8 cellular contexts compared by ENCODE assay signal in the genomic region with DNA sequence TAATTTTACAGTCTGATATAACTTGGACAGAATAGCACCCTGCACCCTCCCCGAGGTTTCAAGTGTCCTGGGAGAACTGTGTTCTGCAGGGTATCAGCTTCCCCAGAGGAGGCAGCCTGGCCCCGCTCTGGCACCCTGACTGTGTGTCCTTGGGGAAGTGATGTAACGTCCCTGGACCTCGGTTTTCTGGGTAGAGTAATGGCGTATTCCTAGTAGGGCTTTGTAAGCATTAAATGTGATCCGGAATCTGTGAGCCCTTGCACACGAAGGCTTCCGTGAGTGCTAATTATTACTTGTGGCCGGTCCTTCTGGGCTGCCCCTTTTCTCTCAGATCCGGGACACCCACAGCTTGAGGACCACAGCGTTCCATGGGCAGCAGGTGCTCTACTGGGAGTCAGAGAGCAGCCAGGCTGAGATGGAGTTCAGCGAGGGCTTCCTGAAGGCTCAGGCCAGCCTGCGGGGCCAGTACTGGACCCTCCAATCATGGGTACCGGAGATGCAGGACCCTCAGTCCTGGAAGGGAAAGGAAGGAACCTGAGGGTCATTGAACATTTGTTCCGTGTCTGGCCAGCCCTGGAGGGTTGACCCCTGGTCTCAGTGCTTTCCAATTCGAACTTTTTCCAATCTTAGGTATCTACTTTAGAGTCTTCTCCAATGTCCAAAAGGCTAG. TPM values are rescaled to one million over a fixed set of nuclear protein-coding genes. Genes with fewer than 3 reads are reported as not detected.
DNase-seq lines count a peak whose midpoint lies in the region; ATAC-seq and TF ChIP-seq lines count a peak whose summit lies in the region.

No MANE protein-coding gene starts in this region.

- DNase-seq in HCT116 (ENCODE audit: low read depth, low spot score) (no peak), mesenchymal stem cell (no peak), dermis blood vessel endothelial cell (no peak)
- DNase-seq in activated CD8-positive, alpha-beta T cell treated with anti-CD3 and anti-CD28 coated beads, Interleukin-2, amount 10 ng/mL, durations not matched to agents 7 days and 5 days: no peak

- no peaks in the 10 kb centered on the region for H3K9me2 ChIP-seq in HCT116 (ENCODE audit: insufficient read depth)

- no peak for TF ChIP-seq CTCF in 22Rv1 (IDR thresholded peaks at IDR 0.05)
- TF ChIP-seq CTCF in HCT116 (IDR thresholded peaks at IDR 0.05 in 2 of 3, conservative IDR thresholded peaks at IDR 0.05 in 1 of 3; ENCODE audit: borderline replicate concordance in 1 of 3, insufficient read depth in 1 of 3, low read depth in 2 of 3, low read length in 2 of 3): no peak

- no peak for TF ChIP-seq POLR2A in HCT116 (IDR thresholded peaks at IDR 0.05; ENCODE audit: borderline replicate concordance, extremely low read depth, insufficient read depth, insufficient read length)

- H3K9me3 Mint-ChIP-seq in activated CD8-positive, alpha-beta T cell treated with anti-CD3 and anti-CD28 coated beads, Interleukin-2, amount 10 ng/mL, durations not matched to agents 7 days and 5 days (ENCODE audit: insufficient read depth): no peaks in the 10 kb centered on the region

- no peak overlapping the region for H2AK5ac ChIP-seq in mesenchymal stem cell (ENCODE audit: low read length, severe bottlenecking)

- no peak overlapping the region for H3K18ac ChIP-seq in mesenchymal stem cell (ENCODE audit: low read depth in 1 of 2, low read length in 2 of 2)

- peaks cover 12% of the 10 kb centered on the region for H3K27me3 Mint-ChIP-seq in activated CD8-positive, alpha-beta T cell treated with anti-CD3 and anti-CD28 coated beads, Interleukin-2, amount 10 ng/mL, durations not matched to agents 7 days and 5 days (ENCODE audit: low read depth)

- H2BK15ac ChIP-seq in mesenchymal stem cell (ENCODE audit: low read depth, poor library complexity, severe bottlenecking): no peak overlapping the region

- no peaks in the 10 kb centered on the region for H4K20me1 ChIP-seq in HCT116 (ENCODE audit: insufficient read depth)

- H3K4me3 Mint-ChIP-seq in activated CD8-positive, alpha-beta T cell treated with anti-CD3 and anti-CD28 coated beads, Interleukin-2, amount 10 ng/mL, durations not matched to agents 7 days and 5 days: peak overlapping the region; percentile 86

- POLR2A ChIA-PET in HCT116 (lab: Charles Lee): interaction anchor here (0.6 to 1.5 kb wide), 5 partner anchors 9 to 106 kb away, joined by 3 to 8 read pairs (median 4); partner anchors contain the start of gene ADAMTS13
- POLR2A ChIA-PET in activated CD8-positive, alpha-beta T cell treated with anti-CD3 and anti-CD28 coated beads, Interleukin-2, amount 10 ng/mL, durations not matched to agents 7 days and 5 days (lab: Charles Lee): interaction anchor here (1.2 to 1.4 kb wide), 2 partner anchors 14 to 20 kb away, joined by 3 to 5 read pairs; partner anchors contain the start of gene SLC2A6

- 89% methylated on average over 16 of the region's 16 CpGs for WGBS in mesenchymal stem cell

- peaks cover 16 to 17% of the 10 kb centered on the region in 2 experiments for H3K4me1 ChIP-seq in HCT116 (ENCODE audit: control insufficient read depth in 1 of 2, insufficient read depth in 2 of 2, low read length in 2 of 2)
- H3K4me1 ChIP-seq in mesenchymal stem cell (ENCODE audit: control insufficient read depth, insufficient read depth, low read depth, low read length): peaks cover 23% of the 10 kb centered on the region

- H3K23ac ChIP-seq in mesenchymal stem cell (ENCODE audit: low read length in 2 of 2): no peak overlapping the region

- ATAC-seq in HCT116 (no peak), GM21717 (IDR thresholded peaks at IDR 0.05; ENCODE audit: unreplicated experiment) (no peak), GM18498 (IDR thresholded peaks at IDR 0.05; ENCODE audit: unreplicated experiment) (no peak), GM18873 (IDR thresholded peaks at IDR 0.05; ENCODE audit: low FRiP score, unreplicated experiment) (no peak)
- no peak for ATAC-seq in activated CD8-positive, alpha-beta T cell treated with anti-CD3 and anti-CD28 coated beads, Interleukin-2, amount 10 ng/mL, durations not matched to agents 7 days and 5 days

- H3K27ac Mint-ChIP-seq in activated CD8-positive, alpha-beta T cell treated with anti-CD3 and anti-CD28 coated beads, Interleukin-2, amount 10 ng/mL, durations not matched to agents 7 days and 5 days: no peak overlapping the region

- peak overlapping the region; percentile 81 for H3K4me2 ChIP-seq in HCT116 (ENCODE audit: low read length)
- peak overlapping the region; percentile 66 for H3K4me2 ChIP-seq in mesenchymal stem cell (ENCODE audit: low read length, poor library complexity, severe bottlenecking)

- H3K79me2 ChIP-seq in HCT116 (ENCODE audit: insufficient read depth, low read length): no peaks in the 10 kb centered on the region

- no peak overlapping the region for H3K14ac ChIP-seq in mesenchymal stem cell (ENCODE audit: low read length in 2 of 2)

- no peak for TF ChIP-seq RAD21 in HCT116 (IDR thresholded peaks at IDR 0.05; ENCODE audit: low read depth)

- H2BK120ac ChIP-seq in mesenchymal stem cell (ENCODE audit: low read depth, low read length): no peak overlapping the region

- H4K91ac ChIP-seq in mesenchymal stem cell (ENCODE audit: low read length): no peak overlapping the region

- no peak overlapping the region for H2BK12ac ChIP-seq in mesenchymal stem cell (ENCODE audit: low read length in 2 of 2)

- no TSS peak for BruUV-seq in HCT116 (replicated peaks; lab: Mats Ljungman, UMichigan)

- H3K4me3 ChIP-seq in HCT116 (replicated peaks in 1 of 2; ENCODE audit: low read depth in 1 of 2, low read length in 2 of 2) (peak overlapping the region; percentile 15 to 64; a peak in 3 of 4 replicates), mesenchymal stem cell (ENCODE audit: insufficient read depth in 1 of 2, low read depth in 1 of 2, low read length in 2 of 2) (peak overlapping the region in 1 of 2 experiments; percentile 86)

- H2BK5ac ChIP-seq in mesenchymal stem cell (ENCODE audit: low read depth, low read length, poor library complexity, severe bottlenecking): no peak overlapping the region

- intact Hi-C loops in HCT116 (cut with micrococcal nuclease): no loop called here

- peak overlapping the region; percentile 18; the same call in 1 of the 2 replicates for H3K9ac ChIP-seq in HCT116 (ENCODE audit: low read length)
- H3K9ac ChIP-seq in mesenchymal stem cell (ENCODE audit: low read length): peak overlapping the region; percentile 54

- H3K27ac ChIP-seq in 22Rv1: peak overlapping the region; percentile 81
- H3K27ac ChIP-seq in HCT116 (ENCODE audit: low read depth, low read length): no peak overlapping the region
- H3K27ac ChIP-seq in mesenchymal stem cell (ENCODE audit: low read length, poor library complexity, severe bottlenecking): no peak overlapping the region

- H3K36me3 Mint-ChIP-seq in activated CD8-positive, alpha-beta T cell treated with anti-CD3 and anti-CD28 coated beads, Interleukin-2, amount 10 ng/mL, durations not matched to agents 7 days and 5 days (ENCODE audit: low read depth): no peaks in the 10 kb centered on the region

- CTCF ChIA-PET in HCT116 (lab: Charles Lee): interaction anchor here (0.7 to 1.2 kb wide), 7 partner anchors 9 to 437 kb away, joined by 3 to 10 read pairs (median 4); partner anchors contain the start of gene REXO4
- CTCF ChIA-PET in activated CD8-positive, alpha-beta T cell treated with anti-CD3 and anti-CD28 coated beads, Interleukin-2, amount 10 ng/mL, durations not matched to agents 7 days and 5 days (lab: Charles Lee): no interaction called here

- peaks cover 23% of the 10 kb centered on the region for H3K79me1 ChIP-seq in mesenchymal stem cell (replicated peaks; ENCODE audit: low read length, poor library complexity, severe bottlenecking)

- no peak overlapping the region for H4K8ac ChIP-seq in mesenchymal stem cell (ENCODE audit: low read length)

- H3K27me3 ChIP-seq in HCT116 (ENCODE audit: insufficient read depth, low read length): no peaks in the 10 kb centered on the region
- H3K27me3 ChIP-seq in mesenchymal stem cell (ENCODE audit: control insufficient read depth in 1 of 2, insufficient read depth in 1 of 2, low read length in 2 of 2): peaks cover 6 to 7% of the 10 kb centered on the region in 2 experiments

- no peaks in the 10 kb centered on the region for H3K9me3 ChIP-seq in HCT116 (ENCODE audit: control insufficient read depth in 1 of 2, insufficient read depth in 1 of 2, low read depth in 1 of 2, low read length in 2 of 2)
- no peaks in the 10 kb centered on the region for H3K9me3 ChIP-seq in mesenchymal stem cell (ENCODE audit: control insufficient read depth, low read length)

- H3K4me1 Mint-ChIP-seq in activated CD8-positive, alpha-beta T cell treated with anti-CD3 and anti-CD28 coated beads, Interleukin-2, amount 10 ng/mL, durations not matched to agents 7 days and 5 days (ENCODE audit: low read depth): peaks cover 14% of the 10 kb centered on the region

- H2AFZ ChIP-seq in HCT116 (ENCODE audit: low read depth, low read length, poor library complexity, severe bottlenecking) (peak overlapping the region; percentile 39), mesenchymal stem cell (ENCODE audit: low read depth, low read length) (peak overlapping the region; percentile 23)

- RAD21 ChIA-PET in HCT116 (lab: Charles Lee; ENCODE audit: low non-redundant PET in 1 of 2, low total read pairs in 2 of 2, uncharacterized antibody in 2 of 2, unreplicated experiment in 2 of 2): interaction anchor here in 1 of 2 experiments (1.2 kb wide), 1 partner anchor 28 kb away, joined by 5 read pairs; no protein-coding TSS in a partner anchor

- no peak overlapping the region for H3K4ac ChIP-seq in mesenchymal stem cell (ENCODE audit: low read depth in 1 of 2, low read length in 2 of 2)

- no peaks in the 10 kb centered on the region for H3K36me3 ChIP-seq in HCT116 (ENCODE audit: control insufficient read depth in 1 of 2, insufficient read depth in 2 of 2, low read length in 2 of 2)
- H3K36me3 ChIP-seq in mesenchymal stem cell (ENCODE audit: control insufficient read depth in 1 of 2, insufficient read depth in 2 of 2, low read depth in 1 of 2, low read length in 2 of 2): peaks cover 10 to 12% of the 10 kb centered on the region in 2 experiments

RNA-seq across cellular contexts. Expression of gene CACFD1, which starts 1.0 kb away (rescaled TPM):
- total RNA-seq in HCT116 (2021; ENCODE audit: unreplicated experiment) (6.9 TPM), dermis blood vessel endothelial cell (12.8 and 21.4 TPM in 2 replicates)
- 6.7 and 7.8 TPM in 2 replicates for polyA plus RNA-seq in HCT116 (2012)
- total RNA-seq in activated CD8-positive, alpha-beta T cell treated with anti-CD3 and anti-CD28 coated beads, Interleukin-2, amount 10 ng/mL, durations not matched to agents 7 days and 5 days: 1 to 10 TPM; 1.3 to 2.4 TPM
- 6.9 TPM for polyA plus RNA-seq in mesenchymal stem cell (2013, experiment 1 of 2)
- polyA plus RNA-seq in mesenchymal stem cell (2013, experiment 2 of 2): 6.9 TPM

RNA-seq across cellular contexts. Expression of gene SLC2A6, which starts 20.1 kb away (rescaled TPM):
- total RNA-seq in HCT116 (2021; ENCODE audit: unreplicated experiment) (10.7 TPM), dermis blood vessel endothelial cell (32.0 and 42.1 TPM in 2 replicates)
- 4.8 and 5.0 TPM in 2 replicates for polyA plus RNA-seq in HCT116 (2012)
- 10 to 100 TPM; 14.1 to 17.0 TPM for total RNA-seq in activated CD8-positive, alpha-beta T cell treated with anti-CD3 and anti-CD28 coated beads, Interleukin-2, amount 10 ng/mL, durations not matched to agents 7 days and 5 days
- 29.4 TPM for polyA plus RNA-seq in mesenchymal stem cell (2013, experiment 1 of 2)
- polyA plus RNA-seq in mesenchymal stem cell (2013, experiment 2 of 2): 28.2 TPM

RNA-seq across cellular contexts. Expression of gene ADAMTS13, which starts 36.6 kb away (rescaled TPM):
- total RNA-seq in HCT116 (2021; ENCODE audit: unreplicated experiment): 9.2 TPM
- 9.7 and 11.4 TPM in 2 replicates for polyA plus RNA-seq in HCT116 (2012)
- 1 to 10 TPM; 1.4 to 2.5 TPM for total RNA-seq in activated CD8-positive, alpha-beta T cell treated with anti-CD3 and anti-CD28 coated beads, Interleukin-2, amount 10 ng/mL, durations not matched to agents 7 days and 5 days
- polyA plus RNA-seq in mesenchymal stem cell (2013, experiment 1 of 2): 4.5 TPM
- polyA plus RNA-seq in mesenchymal stem cell (2013, experiment 2 of 2): 3.9 TPM
- total RNA-seq in dermis blood vessel endothelial cell: 0.84 and 1.0 TPM in 2 replicates

RNA-seq across cellular contexts. Expression of gene REXO4, which starts 41.0 kb away (rescaled TPM):
- total RNA-seq in HCT116 (2021; ENCODE audit: unreplicated experiment): 24.6 TPM
- polyA plus RNA-seq in HCT116 (2012): 18.3 and 22.0 TPM in 2 replicates
- 10 to 100 TPM; 23.6 to 25.7 TPM for total RNA-seq in activated CD8-positive, alpha-beta T cell treated with anti-CD3 and anti-CD28 coated beads, Interleukin-2, amount 10 ng/mL, durations not matched to agents 7 days and 5 days
- polyA plus RNA-seq in mesenchymal stem cell (2013, experiment 1 of 2): 21.3 TPM
- 21.1 TPM for polyA plus RNA-seq in mesenchymal stem cell (2013, experiment 2 of 2)
- 16.2 and 26.9 TPM in 2 replicates for total RNA-seq in dermis blood vessel endothelial cell
